In the genomic region with DNA sequence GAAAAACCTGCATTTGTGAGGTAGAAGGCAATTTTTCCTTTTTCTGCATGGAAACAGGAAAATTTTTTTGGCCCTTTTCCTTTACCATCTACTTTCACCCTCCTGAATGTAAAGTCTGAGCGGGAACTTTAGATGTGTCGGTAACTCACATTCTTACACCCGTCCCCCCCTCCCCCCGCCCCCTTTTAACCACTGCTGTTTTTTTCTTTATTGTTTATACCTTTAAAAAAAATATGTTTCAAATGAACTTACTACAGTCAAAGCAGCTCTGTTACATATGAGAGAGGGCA, we compare ENCODE assay signal across 8 cellular contexts. TPM values are rescaled to one million over a fixed set of nuclear protein-coding genes. Genes with fewer than 3 reads are reported as not detected.
A peak's percentile ranks its signal among the peaks of the same experiment; 100 is the strongest.
DNase-seq lines count a peak whose midpoint lies in the region; ATAC-seq and TF ChIP-seq lines count a peak whose summit lies in the region.

No MANE protein-coding gene starts in this region.

- DNase-seq in activated naive CD8-positive, alpha-beta T cell treated with anti-CD3 and anti-CD28 coated beads for 36 hours, result no peak
- DNase-seq in astrocyte of the spinal cord (ENCODE audit: low read depth, low spot score), result no peak
- no peak for DNase-seq in memory B cell (ENCODE audit: low spot score in 2 of 2)
- DNase-seq in upper lobe of right lung, result no peak
- DNase-seq in substantia nigra (lab: John Stamatoyannopoulos, UW), result no peak
- DNase-seq in KG1 (lab: John Stamatoyannopoulos, UW), result no peak
- no peak for DNase-seq in anterior cingulate cortex (lab: John Stamatoyannopoulos, UW)

- H3K36me3 Mint-ChIP-seq in activated naive CD8-positive, alpha-beta T cell, result no peaks in the 10 kb centered on the region
- peaks cover 1% of the 10 kb centered on the region for H3K36me3 Mint-ChIP-seq in activated naive CD8-positive, alpha-beta T cell treated with anti-CD3 and anti-CD28 coated beads for 36 hours
- H3K36me3 Mint-ChIP-seq in memory B cell, result no peaks in the 10 kb centered on the region

- H3K9me3 ChIP-seq in upper lobe of right lung, result no peaks in the 10 kb centered on the region

- H3K4me3 Mint-ChIP-seq in activated naive CD8-positive, alpha-beta T cell, result peak overlapping the region; percentile 86
- no peak overlapping the region for H3K4me3 Mint-ChIP-seq in activated naive CD8-positive, alpha-beta T cell treated with anti-CD3 and anti-CD28 coated beads for 36 hours
- H3K4me3 Mint-ChIP-seq in memory B cell, result peak overlapping the region; percentile 90

- in situ Hi-C loops in astrocyte of the spinal cord (cut with HindIII; ENCODE audit: low sequenced_read_pairs), result no loop called here

- H3K9me3 Mint-ChIP-seq in activated naive CD8-positive, alpha-beta T cell (ENCODE audit: low read depth), result no peaks in the 10 kb centered on the region
- no peaks in the 10 kb centered on the region for H3K9me3 Mint-ChIP-seq in activated naive CD8-positive, alpha-beta T cell treated with anti-CD3 and anti-CD28 coated beads for 36 hours
- H3K9me3 Mint-ChIP-seq in memory B cell, result no peaks in the 10 kb centered on the region

- H3K27ac ChIP-seq in upper lobe of right lung, result peak overlapping the region; percentile 94
- H3K27ac ChIP-seq in substantia nigra (ENCODE audit: low read depth, low read length, poor library complexity, severe bottlenecking), result no peak overlapping the region

- no peaks in the 10 kb centered on the region for H3K36me3 ChIP-seq in upper lobe of right lung

- H3K4me3 ChIP-seq in astrocyte of the spinal cord (ENCODE audit: low read depth, low read length) (peak overlapping the region; percentile 44), upper lobe of right lung (peak overlapping the region; percentile 68)

- intact Hi-C loops in upper lobe of right lung (cut with DNase I), result loop anchor here (5.0 to 10.0 kb wide), 3 partner anchors 132 to 348 kb away; no protein-coding TSS in a partner anchor

- H3K4me1 Mint-ChIP-seq in activated naive CD8-positive, alpha-beta T cell (ENCODE audit: low read depth), result peaks cover 50% of the 10 kb centered on the region
- peaks cover 38% of the 10 kb centered on the region for H3K4me1 Mint-ChIP-seq in activated naive CD8-positive, alpha-beta T cell treated with anti-CD3 and anti-CD28 coated beads for 36 hours
- peaks cover 52% of the 10 kb centered on the region for H3K4me1 Mint-ChIP-seq in memory B cell

- no peaks in the 10 kb centered on the region for H3K27me3 ChIP-seq in upper lobe of right lung

- ATAC-seq in memory B cell (ENCODE audit: low read depth) (no peak), upper lobe of right lung (no peak)

- H3K4me1 ChIP-seq in upper lobe of right lung, result peaks cover 61% of the 10 kb centered on the region

- H3K27me3 Mint-ChIP-seq in activated naive CD8-positive, alpha-beta T cell, result peaks cover 36% of the 10 kb centered on the region
- peaks cover 81% of the 10 kb centered on the region for H3K27me3 Mint-ChIP-seq in activated naive CD8-positive, alpha-beta T cell treated with anti-CD3 and anti-CD28 coated beads for 36 hours
- no peaks in the 10 kb centered on the region for H3K27me3 Mint-ChIP-seq in memory B cell

- H3K27ac Mint-ChIP-seq in activated naive CD8-positive, alpha-beta T cell, result no peak overlapping the region
- no peak overlapping the region for H3K27ac Mint-ChIP-seq in activated naive CD8-positive, alpha-beta T cell treated with anti-CD3 and anti-CD28 coated beads for 36 hours
- peak overlapping the region; percentile 95 for H3K27ac Mint-ChIP-seq in memory B cell

- TF ChIP-seq CTCF in astrocyte of the spinal cord (IDR thresholded peaks at IDR 0.05; ENCODE audit: low read depth, low read length) (no peak), upper lobe of right lung (IDR thresholded peaks at IDR 0.05) (no peak)

RNA-seq across cellular contexts. Expression of gene HES1, which starts 0.5 kb away (rescaled TPM):
- under 1 TPM in 1 of 2 experiments, not detected in 1; 0.14 TPM for total RNA-seq in activated naive CD8-positive, alpha-beta T cell treated with anti-CD3 and anti-CD28 coated beads for 36 hours
- 43.6 TPM for total RNA-seq in upper lobe of right lung

Comparison
In these comparisons a context has a peak if more than half of its experiments do, and no peak if none do; other contexts are left out.
1. RNA of gene HES1, which starts 0.5 kb away (total RNA-seq): 43.6 TPM in upper lobe of right lung (single experiment); 0.14 TPM in activated naive CD8-positive, alpha-beta T cell treated with anti-CD3 and anti-CD28 coated beads for 36 hours; every median in the first group is over 10 times any median in the second.